8 cellular contexts compared by ENCODE assay signal in the genomic region with DNA sequence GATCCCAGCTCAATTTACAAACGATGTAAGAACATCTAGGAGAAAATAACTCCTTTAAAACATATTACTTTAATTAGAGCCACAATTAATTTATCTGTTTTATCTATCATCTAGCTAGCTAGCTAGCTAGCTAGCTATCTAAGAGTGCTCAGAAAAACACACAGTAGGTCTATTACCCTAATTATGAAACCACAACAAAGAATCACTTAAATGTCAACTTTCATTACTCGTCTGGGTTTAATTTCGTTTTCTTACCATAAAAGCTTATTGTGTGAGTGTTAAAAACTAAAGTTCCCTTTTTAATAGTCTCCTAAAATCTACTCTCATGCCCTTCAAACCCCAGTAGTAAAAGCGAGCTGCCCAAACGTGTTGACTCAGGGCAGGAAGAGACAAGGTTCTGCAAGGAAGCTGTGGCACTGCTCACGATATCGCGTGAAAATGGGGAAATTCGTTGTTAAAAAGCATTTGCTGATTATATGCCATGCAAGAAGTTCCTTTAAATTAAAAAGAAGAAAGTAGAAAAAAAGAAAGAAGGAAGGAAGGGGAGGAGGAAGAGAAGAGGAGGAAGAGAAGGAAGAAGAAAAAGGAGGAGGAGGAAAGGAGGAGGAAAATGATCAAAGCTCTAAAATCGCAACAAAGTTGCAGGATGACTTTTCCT. TPM values are rescaled to one million over a fixed set of nuclear protein-coding genes. Genes with fewer than 3 reads are reported as not detected.
DNase-seq lines count a peak whose midpoint lies in the region; ATAC-seq and TF ChIP-seq lines count a peak whose summit lies in the region.

No MANE protein-coding gene starts in this region.

- H3K27ac ChIP-seq in VCaP, result peak overlapping the region; percentile 88

- H3K4me3 ChIP-seq in epithelial cell of proximal tubule (ENCODE audit: low read depth, low read length), result peak overlapping the region; percentile 69

- peak; percentile 21 for DNase-seq in EL
- peak; percentile 34 to 40 for DNase-seq in Kasumi-1 (lab: John Stamatoyannopoulos, UW)
- DNase-seq in epithelial cell of proximal tubule (ENCODE audit: low read depth), result no peak
- no peak for DNase-seq in natural killer cell treated with Interleukin-12 subunit alpha and Interleukin-12 subunit beta and Interleukin-15 and Interleukin-18, amount 100 ng/mL, for 72 hours (ENCODE audit: low spot score)
- no peak for DNase-seq in superior temporal gyrus (ENCODE audit: extremely low spot score)
- DNase-seq in putamen (ENCODE audit: low spot score), result no peak
- DNase-seq in NCI-H2196 (lab: John Stamatoyannopoulos, UW; ENCODE audit: unreplicated experiment), result no peak

- H3K36me3 Mint-ChIP-seq in natural killer cell treated with Interleukin-12 subunit alpha and Interleukin-12 subunit beta and Interleukin-15 and Interleukin-18, amount 100 ng/mL, for 72 hours, result no peaks in the 10 kb centered on the region

- H3K27me3 Mint-ChIP-seq in natural killer cell treated with Interleukin-12 subunit alpha and Interleukin-12 subunit beta and Interleukin-15 and Interleukin-18, amount 100 ng/mL, for 72 hours, result peaks cover 0 to 3% of the 10 kb centered on the region in 2 donors

- peaks cover 15 to 28% of the 10 kb centered on the region in 2 donors for H3K4me1 Mint-ChIP-seq in natural killer cell treated with Interleukin-12 subunit alpha and Interleukin-12 subunit beta and Interleukin-15 and Interleukin-18, amount 100 ng/mL, for 72 hours (ENCODE audit: low read depth in 2 of 2)

- peak overlapping the region; percentile 93 for H3K4me3 Mint-ChIP-seq in natural killer cell treated with Interleukin-12 subunit alpha and Interleukin-12 subunit beta and Interleukin-15 and Interleukin-18, amount 100 ng/mL, for 72 hours

- TF ChIP-seq CTCF in VCaP (conservative IDR thresholded peaks at IDR 0.05) (no peak), epithelial cell of proximal tubule (conservative IDR thresholded peaks at IDR 0.05; ENCODE audit: low read depth, low read length) (no peak)

- no peaks in the 10 kb centered on the region for H3K9me3 Mint-ChIP-seq in natural killer cell treated with Interleukin-12 subunit alpha and Interleukin-12 subunit beta and Interleukin-15 and Interleukin-18, amount 100 ng/mL, for 72 hours

- ATAC-seq in natural killer cell treated with Interleukin-12 subunit alpha and Interleukin-12 subunit beta and Interleukin-15 and Interleukin-18, amount 100 ng/mL, for 72 hours, result peak in 1 of 2 donors; percentile 51

- peak overlapping the region; percentile 89 to 92 for H3K27ac Mint-ChIP-seq in natural killer cell treated with Interleukin-12 subunit alpha and Interleukin-12 subunit beta and Interleukin-15 and Interleukin-18, amount 100 ng/mL, for 72 hours

RNA-seq across cellular contexts. Expression of gene MBNL3, which starts 0.6 kb away (rescaled TPM):
- total RNA-seq in epithelial cell of proximal tubule, result 6.3 and 8.4 TPM in 2 replicates
- 10 to 100 TPM; 13.3 to 15.5 TPM for total RNA-seq in natural killer cell treated with Interleukin-12 subunit alpha and Interleukin-12 subunit beta and Interleukin-15 and Interleukin-18, amount 100 ng/mL, for 72 hours

Comparison
In these comparisons a context has a peak if more than half of its experiments do, and no peak if none do; other contexts are left out.
1. DNase-seq: peak in EL (single experiment) and Kasumi-1 (2 of 2); none in epithelial cell of proximal tubule (single experiment), natural killer cell treated with Interleukin-12 subunit alpha and Interleukin-12 subunit beta and Interleukin-15 and Interleukin-18, amount 100 ng/mL, for 72 hours (single experiment), superior temporal gyrus (single experiment), putamen (single experiment) and NCI-H2196 (single experiment).